10 cellular contexts compared by ENCODE assay signal in the genomic region with DNA sequence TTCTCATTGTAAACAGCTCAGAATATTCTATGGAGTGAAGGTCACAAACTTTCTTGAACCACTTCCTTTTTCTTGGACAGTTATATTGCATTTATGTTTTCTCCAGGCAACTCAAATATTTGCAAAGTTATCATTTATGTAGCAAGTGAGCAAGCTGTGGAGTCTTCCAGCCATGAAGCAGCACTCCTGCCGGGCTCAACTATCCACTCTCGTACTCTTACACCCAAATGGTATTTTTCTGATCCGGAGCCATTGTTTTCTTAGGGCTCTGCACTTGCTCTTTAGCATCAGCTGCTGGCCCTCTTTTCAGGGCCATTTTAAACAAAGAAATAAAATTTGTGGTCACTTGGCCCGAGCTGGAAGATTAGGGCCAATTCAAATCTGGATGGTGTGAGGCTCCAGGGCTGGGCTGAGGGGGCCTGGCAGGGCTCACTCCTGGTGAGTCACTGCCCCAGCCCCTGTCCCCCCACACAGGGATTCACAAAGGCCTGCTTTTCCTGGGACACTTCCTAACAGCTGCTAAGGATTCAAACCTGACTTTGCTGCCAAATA. TPM values are rescaled to one million over a fixed set of nuclear protein-coding genes. Genes with fewer than 3 reads are reported as not detected.
A peak's percentile ranks its signal among the peaks of the same experiment; 100 is the strongest.
DNase-seq lines count a peak whose midpoint lies in the region; ATAC-seq, FAIRE-seq and TF ChIP-seq lines count a peak whose summit lies in the region.
"Had no signal": no experiment of that assay in that cellular context is flagged by ENCODE, and none has a peak within 500 bp of the region (broad histone marks: within the 10 kb centered on the region; RNA-seq: fewer than 3 reads in every experiment).

No MANE protein-coding gene starts in this region.

- WGBS in gastroesophageal sphincter (ENCODE audit: low coverage in 1 of 2), 2 donors, result 15 to 46% methylated on average over 3 to 4 of the region's 4 CpGs

- H3K4me3 ChIP-seq in SJCRH30, result no peak overlapping the region
- no peak overlapping the region for H3K4me3 ChIP-seq in gastroesophageal sphincter
- no peak overlapping the region for H3K4me3 ChIP-seq in skeletal muscle satellite cell (ENCODE audit: low read length)
- no peak overlapping the region for H3K4me3 ChIP-seq in BE2C (ENCODE audit: low read depth, low read length)

- H3K4me1 ChIP-seq in SJCRH30, result peaks cover 43% of the 10 kb centered on the region
- H3K4me1 ChIP-seq in gastroesophageal sphincter, result peaks cover 0 to 76% (median 34%) of the 10 kb centered on the region in 3 donors
- H3K4me1 ChIP-seq in skeletal muscle satellite cell (ENCODE audit: control insufficient read depth, insufficient read depth, low read length), result peaks cover 41% of the 10 kb centered on the region
- H3K4me1 ChIP-seq in BE2C, result peaks cover 23% of the 10 kb centered on the region

- POLR2A ChIA-PET in GM10248 (lab: Yijun Ruan, JAX), result no interaction called here

- CTCF ChIA-PET in GM10248 (lab: Yijun Ruan, JAX), result interaction anchor here (1.1 to 2.0 kb wide), 12 partner anchors 8 to 56 kb away, joined by 3 to 11 read pairs (median 4); a partner anchor contains a TSS

- peaks cover 2% of the 10 kb centered on the region; the same call in 1 of the 2 replicates for H3K9me3 ChIP-seq in SJCRH30 (replicated peaks)
- H3K9me3 ChIP-seq in gastroesophageal sphincter, result no peaks in the 10 kb centered on the region
- no peaks in the 10 kb centered on the region for H3K9me3 ChIP-seq in skeletal muscle satellite cell (replicated peaks; ENCODE audit: low read length)
- H3K9me3 ChIP-seq in BE2C, result no peaks in the 10 kb centered on the region

- H3K27me3 ChIP-seq in SJCRH30, result no peaks in the 10 kb centered on the region
- H3K27me3 ChIP-seq in gastroesophageal sphincter, result peaks cover 10% of the 10 kb centered on the region
- H3K27me3 ChIP-seq in skeletal muscle satellite cell (ENCODE audit: control insufficient read depth, insufficient read depth, low read length), result no peaks in the 10 kb centered on the region
- no peaks in the 10 kb centered on the region for H3K27me3 ChIP-seq in BE2C

- TF ChIP-seq CTCF in gastroesophageal sphincter (IDR thresholded peaks at IDR 0.05) (no peak), BE2C (IDR thresholded peaks at IDR 0.05; ENCODE audit: low read depth, low read length) (no peak), GM10248 (IDR thresholded peaks at IDR 0.05; ENCODE audit: control extremely low read depth, extremely low read depth, low read depth, missing control alignments) (no peak)

- ATAC-seq in gastroesophageal sphincter (peak; percentile 60), GM18505 (IDR thresholded peaks at IDR 0.05; ENCODE audit: unreplicated experiment) (no peak)

- no peak for TF ChIP-seq POLR2A in GM12891 (IDR thresholded peaks at IDR 0.05; ENCODE audit: low read depth, low read length)
- no peak for TF ChIP-seq POLR2A in gastroesophageal sphincter (IDR thresholded peaks at IDR 0.05)
- no peak for TF ChIP-seq POLR2A in GM18505 (IDR thresholded peaks at IDR 0.05; ENCODE audit: borderline replicate concordance, extremely low read depth, insufficient read depth, insufficient read length)

- H3K27ac ChIP-seq in SJCRH30 (peak overlapping the region; percentile 96), gastroesophageal sphincter (peak overlapping the region in 3 of 4 donors; percentile 43 to 64 (median 53))

- H3K36me3 ChIP-seq in SJCRH30, result peaks cover 5% of the 10 kb centered on the region; the same call in 1 of the 2 replicates
- H3K36me3 ChIP-seq in gastroesophageal sphincter, result no peaks in the 10 kb centered on the region
- no peaks in the 10 kb centered on the region for H3K36me3 ChIP-seq in skeletal muscle satellite cell (ENCODE audit: insufficient read depth, low read length)
- H3K36me3 ChIP-seq in BE2C, result no peaks in the 10 kb centered on the region

- peak overlapping the region; percentile 38 for H3K4me2 ChIP-seq in skeletal muscle satellite cell (ENCODE audit: low read length)

- DNase-seq in GM12891 (ENCODE audit: insufficient read length, low spot score), result no peak
- DNase-seq in SJCRH30, result peak; percentile 96 to 98
- no peak for DNase-seq in BE2C
- no peak for DNase-seq in GM10248 (ENCODE audit: extremely low spot score)
- no peak for DNase-seq in stimulated activated CD8-positive, alpha-beta memory T cell treated with anti-CD3 and anti-CD28 coated beads, Interleukin-4, amount 100 ng/mL, for 48 hours
- DNase-seq: stimulated activated CD4-positive, alpha-beta T cell treated with anti-CD3 and anti-CD28 coated beads, Interleukin-1b, Interleukin-23, amount 100 ng/mL, for 48 hours had no signal

- TF ChIP-seq EP300 in gastroesophageal sphincter (IDR thresholded peaks at IDR 0.05), result no peak

- H3K9ac ChIP-seq in skeletal muscle satellite cell (ENCODE audit: low read depth, low read length), result peak overlapping the region; percentile 25

- FAIRE-seq in GM12891 (lab: Jason Lieb, UNC), result peak; percentile 56
- FAIRE-seq: frontal cortex had no signal

TF ChIP-seq in GM12891, 5 proteins besides CTCF, POLR2A, EP300 and RAD21:
- TF ChIP-seq POU2F2 (IDR thresholded peaks at IDR 0.05; ENCODE audit: low read depth, low read length), result no peak
- TF ChIP-seq SPI1 (IDR thresholded peaks at IDR 0.05; ENCODE audit: low read depth, low read length), result peak; percentile 67

RNA-seq across cellular contexts. Expression of a gene that starts 19.7 kb away (rescaled TPM):
- 2.6 TPM for polyA plus RNA-seq in GM12891 (2012; ENCODE audit: low read depth, missing spikeins)
- total RNA-seq in SJCRH30 (2014; rRNA removed; shearing (Covaris generic)), result 34.1 and 34.5 TPM in 2 replicates
- total RNA-seq in gastroesophageal sphincter, result 10 to 100 TPM; 16.5 to 28.0 (median 20.3) TPM
- 26.9 and 32.2 TPM in 2 replicates for total RNA-seq in skeletal muscle satellite cell (2012; rRNA removed)
- 13.0 TPM for polyA plus RNA-seq in BE2C (2012; ENCODE audit: insufficient read depth, insufficient read length, low read depth)

RNA-seq across cellular contexts. Expression of a gene that starts 38.1 kb away (rescaled TPM):
- 35.0 TPM for polyA plus RNA-seq in GM12891 (2012; ENCODE audit: low read depth, missing spikeins)
- 130 and 132 TPM in 2 replicates for total RNA-seq in SJCRH30 (2014; rRNA removed; shearing (Covaris generic))
- total RNA-seq in gastroesophageal sphincter, result 10 to 100 TPM; 30.5 to 50.5 (median 33.3) TPM
- 37.0 and 37.6 TPM in 2 replicates for total RNA-seq in skeletal muscle satellite cell (2012; rRNA removed)
- polyA plus RNA-seq in BE2C (2012; ENCODE audit: insufficient read depth, insufficient read length, low read depth), result 189 TPM

Comparison
In these comparisons a context has a peak if more than half of its experiments do, and no peak if none do; other contexts are left out.
1. DNase-seq: peak in SJCRH30 (2 of 2); none in GM12891 (single experiment), BE2C (single experiment), GM10248 (single experiment) and stimulated activated CD8-positive, alpha-beta memory T cell treated with anti-CD3 and anti-CD28 coated beads, Interleukin-4, amount 100 ng/mL, for 48 hours (single experiment).